Comparison of ENCODE assay signal across 1 cellular context in genomic region chr9:114002986-114003740, GRCh38.
TF ChIP-seq lines count a peak whose summit lies in the region.

No MANE protein-coding gene starts in this region.

TF ChIP-seq in HepG2, 621 proteins besides CTCF, POLR2A, EP300 and RAD21 (continued from another document):
- TF ChIP-seq ZNF512 (CRISPR knock-in tag; IDR thresholded peaks at IDR 0.05) (no peak), ZBTB26 (CRISPR knock-in tag; IDR thresholded peaks at IDR 0.05; ENCODE audit: borderline replicate concordance) (no peak)
